Comparison of ENCODE assay signal across 22 cellular contexts in genomic region chr2:219428469-219428868, GRCh38. TPM values are rescaled to one million over a fixed set of nuclear protein-coding genes. Genes with fewer than 3 reads are reported as not detected.
DNase-seq lines count a peak whose midpoint lies in the region; ATAC-seq and TF ChIP-seq lines count a peak whose summit lies in the region.
"Had no signal": no experiment of that assay in that cellular context is flagged by ENCODE, and none has a peak within 500 bp of the region (broad histone marks: within the 10 kb centered on the region; RNA-seq: fewer than 3 reads in every experiment).

No MANE protein-coding gene starts in this region.

- peak in 2 of 4 donors; percentile 6 to 11 for ATAC-seq in heart left ventricle
- ATAC-seq in heart right ventricle, result peak in 4 of 8 donors; percentile 8 to 12 (median 9)
- peak; percentile 4 to 20 (median 16) for ATAC-seq in psoas muscle
- ATAC-seq in body of pancreas, result no peak
- ATAC-seq: GM12878, GM23338, HepG2, PC-3 had no signal

- TF ChIP-seq CTCF in heart left ventricle (IDR thresholded peaks at IDR 0.05) (no peak), heart right ventricle (IDR thresholded peaks at IDR 0.05) (no peak), psoas muscle (IDR thresholded peaks at IDR 0.05) (no peak), transverse colon (IDR thresholded peaks at IDR 0.05) (no peak), body of pancreas (IDR thresholded peaks at IDR 0.05) (no peak)

- H3K36me3 ChIP-seq in heart left ventricle (peaks cover 0 to 41% (median 10%) of the 10 kb centered on the region in 9 donors), heart right ventricle (peaks cover 0 to 39% (median 3%) of the 10 kb centered on the region in 9 donors), psoas muscle (ENCODE audit: insufficient read depth in 1 of 2, low read depth in 1 of 2) (peaks cover 0 to 39% of the 10 kb centered on the region in 2 donors), transverse colon (no peaks in the 10 kb centered on the region), body of pancreas (replicated peaks in 1 of 2; ENCODE audit: insufficient read depth in 1 of 2, low read depth in 2 of 2) (no peaks in the 10 kb centered on the region)
- H3K36me3 ChIP-seq: BLaER1 treated with 17β-estradiol and CSF1 and Interleukin-3, amounts not matched to agents 10 nM and 100 nM had no signal

- H3K27me3 Mint-ChIP-seq in activated T-helper 1 cell treated with anti-CD3 and anti-CD28 coated beads, Interleukin-12 subunit alpha, Interleukin-12 subunit beta, Interleukin-2, Interleukin-4 antibody, amounts not matched to agents 30 ng/mL and 10 ng/mL and 1 ng/mL, durations not matched to agents 14 hours and 24 hours and 36 hours (ENCODE audit: insufficient read depth), result peaks cover 20% of the 10 kb centered on the region

- no peaks in the 10 kb centered on the region for H3K4me1 Mint-ChIP-seq in activated T-helper 1 cell treated with anti-CD3 and anti-CD28 coated beads, Interleukin-12 subunit alpha, Interleukin-12 subunit beta, Interleukin-2, Interleukin-4 antibody, amounts not matched to agents 30 ng/mL and 10 ng/mL and 1 ng/mL, durations not matched to agents 14 hours and 24 hours and 36 hours (ENCODE audit: low read depth)
- H3K4me1 Mint-ChIP-seq: CD8-positive, alpha-beta memory T cell had no signal

- no peaks in the 10 kb centered on the region for H3K36me3 Mint-ChIP-seq in activated T-helper 1 cell treated with anti-CD3 and anti-CD28 coated beads, Interleukin-12 subunit alpha, Interleukin-12 subunit beta, Interleukin-2, Interleukin-4 antibody, amounts not matched to agents 30 ng/mL and 10 ng/mL and 1 ng/mL, durations not matched to agents 14 hours and 24 hours and 36 hours (ENCODE audit: low read depth)
- H3K36me3 Mint-ChIP-seq: CD8-positive, alpha-beta memory T cell had no signal

- no peak for TF ChIP-seq EP300 in transverse colon (IDR thresholded peaks at IDR 0.05; ENCODE audit: low read depth)

- no peak overlapping the region for H3K4me3 Mint-ChIP-seq in activated T-helper 1 cell treated with anti-CD3 and anti-CD28 coated beads, Interleukin-12 subunit alpha, Interleukin-12 subunit beta, Interleukin-2, Interleukin-4 antibody, amounts not matched to agents 30 ng/mL and 10 ng/mL and 1 ng/mL, durations not matched to agents 14 hours and 24 hours and 36 hours
- H3K4me3 Mint-ChIP-seq: CD8-positive, alpha-beta memory T cell; GM23338 had no signal

- H3K27me3 ChIP-seq in heart left ventricle, result no peaks in the 10 kb centered on the region
- peaks cover 0 to 9% (median 0%) of the 10 kb centered on the region in 7 donors for H3K27me3 ChIP-seq in heart right ventricle
- H3K27me3 ChIP-seq in psoas muscle (ENCODE audit: insufficient read depth in 3 of 3, low read length in 2 of 3), result no peaks in the 10 kb centered on the region
- peaks cover under 1% of the 10 kb centered on the region for H3K27me3 ChIP-seq in transverse colon
- H3K27me3 ChIP-seq in body of pancreas, result no peaks in the 10 kb centered on the region

- H3K27ac ChIP-seq in heart left ventricle, result peak overlapping the region in 9 of 12 donors; percentile 24 to 99 (median 63)
- H3K27ac ChIP-seq in heart right ventricle, result peak overlapping the region in 8 of 10 donors; percentile 11 to 64 (median 38)
- peak overlapping the region; percentile 99 for H3K27ac ChIP-seq in psoas muscle
- H3K27ac ChIP-seq in transverse colon, result peak overlapping the region; percentile 31 to 96 (median 89)
- no peak overlapping the region for H3K27ac ChIP-seq in body of pancreas
- H3K27ac ChIP-seq: BLaER1 treated with 17β-estradiol and CSF1 and Interleukin-3, amounts not matched to agents 10 nM and 100 nM; KMS-11 had no signal

- H3K9me3 ChIP-seq in heart left ventricle (no peaks in the 10 kb centered on the region), heart right ventricle (no peaks in the 10 kb centered on the region), psoas muscle (no peaks in the 10 kb centered on the region), transverse colon (no peaks in the 10 kb centered on the region), body of pancreas (no peaks in the 10 kb centered on the region)
- H3K9me3 ChIP-seq: BLaER1 treated with 17β-estradiol and CSF1 and Interleukin-3, amounts not matched to agents 10 nM and 100 nM had no signal

- H3K27ac Mint-ChIP-seq in activated T-helper 1 cell treated with anti-CD3 and anti-CD28 coated beads, Interleukin-12 subunit alpha, Interleukin-12 subunit beta, Interleukin-2, Interleukin-4 antibody, amounts not matched to agents 30 ng/mL and 10 ng/mL and 1 ng/mL, durations not matched to agents 14 hours and 24 hours and 36 hours, result no peak overlapping the region
- H3K27ac Mint-ChIP-seq: CD8-positive, alpha-beta memory T cell; GM23338 had no signal

- no peak overlapping the region for H3K4me3 ChIP-seq in heart left ventricle
- no peak overlapping the region for H3K4me3 ChIP-seq in heart right ventricle
- no peak overlapping the region for H3K4me3 ChIP-seq in psoas muscle
- H3K4me3 ChIP-seq in transverse colon, result no peak overlapping the region
- no peak overlapping the region for H3K4me3 ChIP-seq in body of pancreas
- H3K4me3 ChIP-seq: BLaER1 treated with 17β-estradiol and CSF1 and Interleukin-3, amounts not matched to agents 10 nM and 100 nM; GM12878; GM23338 had no signal

- DNase-seq in heart left ventricle (peak in 1 of 5 donors; percentile 39), cardiac septum (ENCODE audit: low spot score) (no peak), heart right ventricle (no peak), psoas muscle (no peak), transverse colon (no peak), body of pancreas (no peak), posterior vena cava (ENCODE audit: low spot score) (no peak)
- no peak for DNase-seq in activated T-helper 1 cell treated with anti-CD3 and anti-CD28 coated beads, Interleukin-12 subunit alpha, Interleukin-12 subunit beta, Interleukin-2, Interleukin-4 antibody, amounts not matched to agents 30 ng/mL and 10 ng/mL and 1 ng/mL, durations not matched to agents 14 hours and 24 hours and 36 hours (ENCODE audit: low spot score)
- DNase-seq: DND-41, GDM1, NCI-H1048, NCI-H1436 treated with DMSO at 0.1 percent for 48 hours, NCI-H2081, NCI-H748 treated with DMSO at 0.1 percent for 48 hours, PC-3 had no signal

- intact Hi-C loops in heart left ventricle (cut with DNase I), result loop anchor here in 1 of 10 donors (10.0 kb wide), 1 partner anchor 206 kb away; no protein-coding TSS in a partner anchor
- intact Hi-C loops in cardiac septum (cut with DNase I), result no loop called here
- intact Hi-C loops in heart right ventricle (cut with DNase I), result no loop called here
- intact Hi-C loops in psoas muscle (cut with DNase I), result no loop called here
- intact Hi-C loops in transverse colon (cut with DNase I; ENCODE audit: low total_unique reads), result no loop called here
- intact Hi-C loops in activated T-helper 1 cell treated with anti-CD3 and anti-CD28 coated beads, Interleukin-12 subunit alpha, Interleukin-12 subunit beta, Interleukin-2, Interleukin-4 antibody, amounts not matched to agents 30 ng/mL and 10 ng/mL and 1 ng/mL, durations not matched to agents 14 hours and 24 hours and 36 hours (cut with micrococcal nuclease), result no loop called here
- intact Hi-C loops in body of pancreas (cut with DNase I), result no loop called here
- intact Hi-C loops in posterior vena cava (cut with DNase I), result no loop called here

- H3K4me1 ChIP-seq in heart left ventricle (peaks cover 0 to 26% (median 0%) of the 10 kb centered on the region in 12 donors), heart right ventricle (peaks cover 0 to 14% (median 0%) of the 10 kb centered on the region in 9 donors), psoas muscle (peaks cover 7% of the 10 kb centered on the region), transverse colon (peaks cover 0 to 2% (median 0%) of the 10 kb centered on the region in 4 donors), body of pancreas (no peaks in the 10 kb centered on the region)

- TF ChIP-seq POLR2A in heart left ventricle (IDR thresholded peaks at IDR 0.05) (no peak), transverse colon (IDR thresholded peaks at IDR 0.05) (no peak), body of pancreas (IDR thresholded peaks at IDR 0.05) (no peak)

- H3K9me3 Mint-ChIP-seq in activated T-helper 1 cell treated with anti-CD3 and anti-CD28 coated beads, Interleukin-12 subunit alpha, Interleukin-12 subunit beta, Interleukin-2, Interleukin-4 antibody, amounts not matched to agents 30 ng/mL and 10 ng/mL and 1 ng/mL, durations not matched to agents 14 hours and 24 hours and 36 hours, result no peaks in the 10 kb centered on the region
- H3K9me3 Mint-ChIP-seq: CD8-positive, alpha-beta memory T cell; GM23338 had no signal

- in situ Hi-C loops in transverse colon (cut with MboI; ENCODE audit: low pct_ligation_motif_present in 1 of 4, low pct_unique_long_range_greater_than_20kb in 1 of 4, low sequenced_read_pairs in 3 of 4), result no loop called here

RNA-seq across cellular contexts. Expression of gene SPEG, which starts 6.2 kb away (rescaled TPM):
- total RNA-seq in heart left ventricle (100 to 1,000 TPM in 6 of 9 donors, 10 to 100 TPM in 3; 93.6 to 150 (median 114) TPM), cardiac septum (199 TPM), heart right ventricle (100 to 1,000 TPM in 9 of 10 donors, 10 to 100 TPM in 1; 97.2 to 151 (median 120) TPM), psoas muscle (100 to 1,000 TPM; 239 to 419 (median 304) TPM), transverse colon (10 to 100 TPM; 26.5 to 95.8 (median 48.5) TPM), body of pancreas (1 to 10 TPM; 2.9 to 3.6 TPM), posterior vena cava (100 to 1,000 TPM; 175 to 217 TPM)
- polyA plus RNA-seq in heart left ventricle (10 to 100 TPM; 64.8 to 92.2 TPM), heart right ventricle (100 to 1,000 TPM in 1 of 2 donors, 10 to 100 TPM in 1; 62.9 to 130 TPM), psoas muscle (100 to 1,000 TPM in 2 of 3 donors, 10 to 100 TPM in 1; 34.8 to 190 (median 133) TPM)
- 0.13 TPM in 1 of 2 replicates, not detected in the other for total RNA-seq in activated T-helper 1 cell treated with anti-CD3 and anti-CD28 coated beads, Interleukin-12 subunit alpha, Interleukin-12 subunit beta, Interleukin-2, Interleukin-4 antibody, amounts not matched to agents 30 ng/mL and 10 ng/mL and 1 ng/mL, durations not matched to agents 14 hours and 24 hours and 36 hours

RNA-seq across cellular contexts. Expression of gene DES, which starts 10.3 kb away (rescaled TPM):
- over 10,000 TPM in 8 of 9 donors, 1,000 to 10,000 TPM in 1; 9,618 to 28,674 (median 17,979) TPM for total RNA-seq in heart left ventricle
- polyA plus RNA-seq in heart left ventricle, result over 10,000 TPM; 15,024 to 19,385 TPM
- total RNA-seq in cardiac septum, result 21,230 TPM
- total RNA-seq in heart right ventricle, result over 10,000 TPM; 12,560 to 18,019 (median 15,816) TPM
- polyA plus RNA-seq in heart right ventricle, result over 10,000 TPM; 13,697 to 18,010 TPM
- over 10,000 TPM; 12,653 to 14,820 (median 13,821) TPM for total RNA-seq in psoas muscle
- over 10,000 TPM in 2 of 3 donors, 1,000 to 10,000 TPM in 1; 8,143 to 13,925 (median 13,727) TPM for polyA plus RNA-seq in psoas muscle
- over 10,000 TPM in 1 of 4 donors, 1,000 to 10,000 TPM in 2, 100 to 1,000 TPM in 1; 1,000 to 12,373 (median 1,519) TPM for total RNA-seq in transverse colon
- total RNA-seq in activated T-helper 1 cell treated with anti-CD3 and anti-CD28 coated beads, Interleukin-12 subunit alpha, Interleukin-12 subunit beta, Interleukin-2, Interleukin-4 antibody, amounts not matched to agents 30 ng/mL and 10 ng/mL and 1 ng/mL, durations not matched to agents 14 hours and 24 hours and 36 hours, result not detected in 2 replicates
- total RNA-seq in body of pancreas, result 10 to 100 TPM; 12.7 to 23.1 TPM
- 1,000 to 10,000 TPM; 6,561 to 7,652 TPM for total RNA-seq in posterior vena cava
- total RNA-seq: CD8-positive, alpha-beta memory T cell; HepG2; M059J; PC-3 had no signal
- polyA plus RNA-seq: CD8-positive, alpha-beta memory T cell; GM12878; HepG2 had no signal

RNA-seq across cellular contexts. Expression of gene DNPEP, which starts 40.8 kb away (rescaled TPM):
- total RNA-seq in heart left ventricle, result 100 to 1,000 TPM in 1 of 9 donors, 10 to 100 TPM in 8; 61.8 to 101 (median 73.4) TPM
- polyA plus RNA-seq in heart left ventricle, result 10 to 100 TPM; 61.3 to 69.6 TPM
- total RNA-seq in cardiac septum, result 47.2 TPM
- total RNA-seq in heart right ventricle, result 100 to 1,000 TPM in 1 of 10 donors, 10 to 100 TPM in 9; 56.1 to 110 (median 74.0) TPM
- 10 to 100 TPM; 56.3 to 68.5 TPM for polyA plus RNA-seq in heart right ventricle
- total RNA-seq in psoas muscle, result 10 to 100 TPM; 60.9 to 88.3 (median 63.9) TPM
- polyA plus RNA-seq in psoas muscle, result 10 to 100 TPM; 46.7 to 93.1 (median 68.7) TPM
- 100 to 1,000 TPM in 2 of 4 donors, 10 to 100 TPM in 2; 61.3 to 142 (median 104) TPM for total RNA-seq in transverse colon
- total RNA-seq in activated T-helper 1 cell treated with anti-CD3 and anti-CD28 coated beads, Interleukin-12 subunit alpha, Interleukin-12 subunit beta, Interleukin-2, Interleukin-4 antibody, amounts not matched to agents 30 ng/mL and 10 ng/mL and 1 ng/mL, durations not matched to agents 14 hours and 24 hours and 36 hours, result 124 and 128 TPM in 2 replicates
- total RNA-seq in body of pancreas, result 10 to 100 TPM; 18.4 to 24.7 TPM
- 10 to 100 TPM; 41.9 to 44.0 TPM for total RNA-seq in posterior vena cava

Comparison
In these comparisons a context has a peak if more than half of its experiments do, and no peak if none do; other contexts are left out.
1. H3K27ac ChIP-seq: peak in heart left ventricle (9 of 12), heart right ventricle (8 of 10), psoas muscle (single experiment) and transverse colon (4 of 4); none in body of pancreas (0 of 4).
2. RNA of gene SPEG, which starts 6.2 kb away (total RNA-seq): 239 to 419 TPM in psoas muscle, 175 to 217 TPM in posterior vena cava, 199 TPM in cardiac septum (single experiment), 97.2 to 151 TPM in heart right ventricle, 93.6 to 150 TPM in heart left ventricle and 26.5 to 95.8 TPM in transverse colon; 2.9 to 3.6 TPM in body of pancreas and 0.13 TPM in activated T-helper 1 cell treated with anti-CD3 and anti-CD28 coated beads, Interleukin-12 subunit alpha, Interleukin-12 subunit beta, Interleukin-2, Interleukin-4 antibody, amounts not matched to agents 30 ng/mL and 10 ng/mL and 1 ng/mL, durations not matched to agents 14 hours and 24 hours and 36 hours; every median in the first group is over 4 times any median in the second.
3. RNA of gene DES, which starts 10.3 kb away (total RNA-seq): 21,230 TPM in cardiac septum (single experiment), 9,618 to 28,674 TPM in heart left ventricle, 12,560 to 18,019 TPM in heart right ventricle, 12,653 to 14,820 TPM in psoas muscle, 6,561 to 7,652 TPM in posterior vena cava and 1,000 to 12,373 TPM in transverse colon; 12.7 to 23.1 TPM in body of pancreas and not detected in activated T-helper 1 cell treated with anti-CD3 and anti-CD28 coated beads, Interleukin-12 subunit alpha, Interleukin-12 subunit beta, Interleukin-2, Interleukin-4 antibody, amounts not matched to agents 30 ng/mL and 10 ng/mL and 1 ng/mL, durations not matched to agents 14 hours and 24 hours and 36 hours; every median in the first group is over 10 times any median in the second.